ENCODE assay signal across 10 cellular contexts in the genomic region with DNA sequence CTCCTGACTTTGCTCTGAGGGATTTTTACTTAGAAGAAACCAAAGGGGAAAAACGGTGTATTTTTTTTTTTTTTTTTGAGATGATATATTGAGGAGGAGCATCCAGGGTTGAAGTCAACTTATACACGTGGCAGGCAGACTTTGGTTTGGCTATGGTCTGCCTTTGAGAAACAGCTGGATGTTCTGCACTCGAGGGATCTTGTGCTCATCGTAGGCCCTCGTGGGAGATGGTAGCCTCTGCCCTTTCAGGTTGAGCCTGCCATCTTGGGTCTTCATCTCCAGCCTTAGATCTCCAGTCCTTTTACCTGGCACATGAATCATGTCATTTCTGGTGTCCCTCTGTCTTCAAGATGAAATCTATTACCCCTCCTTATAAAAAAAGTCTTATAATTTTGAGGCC.
A peak's percentile ranks its signal among the peaks of the same experiment; 100 is the strongest.
DNase-seq lines count a peak whose midpoint lies in the region; ATAC-seq and TF ChIP-seq lines count a peak whose summit lies in the region.
"Had no signal": no experiment of that assay in that cellular context is flagged by ENCODE, and none has a peak within 500 bp of the region (broad histone marks: within the 10 kb centered on the region; RNA-seq: fewer than 3 reads in every experiment).

No MANE protein-coding gene starts in this region.

- no peak overlapping the region for H4K8ac ChIP-seq in neuronal stem cell (ENCODE audit: low read depth, low read length)

- no peak overlapping the region for H3K27ac ChIP-seq in A673 (ENCODE audit: low read depth, low read length, poor library complexity, severe bottlenecking)
- peak overlapping the region; percentile 43 to 47 for H3K27ac ChIP-seq in coronary artery
- no peak overlapping the region for H3K27ac ChIP-seq in neuronal stem cell (replicated peaks; ENCODE audit: low read length)
- H3K27ac ChIP-seq: C4-2B had no signal

- intact Hi-C loops in A673 (cut with micrococcal nuclease; ENCODE audit: unreplicated experiment): loop anchor here (2.0 to 10.0 kb wide), 4 partner anchors 107 to 519 kb away; partner anchors contain the start of gene ROR1

- peak; percentile 3 for DNase-seq in A673 (ENCODE audit: low spot score)
- peak; percentile 3 for DNase-seq in NAMALWA (ENCODE audit: low spot score)
- DNase-seq in coronary artery (ENCODE audit: low spot score): no peak
- DNase-seq in neuronal stem cell (ENCODE audit: low spot score): no peak
- no peak for DNase-seq in activated CD4-positive, CD25-positive, alpha-beta regulatory T cell treated with anti-CD3 and anti-CD28 coated beads, Interleukin-2, amount 50 U/mL, for 72 hours
- no peak for DNase-seq in NCI-H1694 treated with DMSO at 0.1 percent for 48 hours (lab: John Stamatoyannopoulos, UW)
- no peak for DNase-seq in activated naive CD8-positive, alpha-beta T cell treated with anti-CD3 and anti-CD28 coated beads for 36 hours

- H3K27me3 ChIP-seq in A673 (replicated peaks; ENCODE audit: insufficient read depth, low read depth, low read length, poor library complexity) (no peaks in the 10 kb centered on the region), neuronal stem cell (ENCODE audit: control insufficient read depth in 3 of 3, insufficient read depth in 3 of 3, low read depth in 1 of 3, low read length in 3 of 3) (no peaks in the 10 kb centered on the region)

- POLR2A ChIA-PET in A673 (lab: Charles Lee; ENCODE audit: low non-redundant PET): no interaction called here

- no CpG with 5 or more reads among the region's 5 CpGs for WGBS in neuronal stem cell (ENCODE audit: extremely low coverage in 2 of 2, insufficient read length in 2 of 2, insufficient replicate concordance in 1 of 2), 2 donors

- no TSS peak for BruUV-seq in A673 (replicated peaks; lab: Mats Ljungman, UMichigan)

- H3K9me3 Mint-ChIP-seq in activated naive CD8-positive, alpha-beta T cell treated with anti-CD3 and anti-CD28 coated beads for 36 hours: no peaks in the 10 kb centered on the region
- H3K9me3 Mint-ChIP-seq: IgD-negative memory B cell had no signal

- H2BK120ac ChIP-seq in neuronal stem cell (ENCODE audit: low read depth, low read length): no peak overlapping the region

- no peak overlapping the region for H4K91ac ChIP-seq in neuronal stem cell (ENCODE audit: low read depth, low read length, poor library complexity)

- peak overlapping the region; percentile 81 for H3K18ac ChIP-seq in neuronal stem cell (ENCODE audit: low read length)

- CTCF ChIA-PET in A673 (lab: Charles Lee): interaction anchor here (2.9 kb wide), 1 partner anchor 444 kb away, joined by 60 read pairs; no protein-coding TSS in a partner anchor

- TF ChIP-seq CTCF in A673 (conservative IDR thresholded peaks at IDR 0.05; ENCODE audit: low read depth, low read length) (no peak), coronary artery (IDR thresholded peaks at IDR 0.05) (no peak)

- peaks cover 8% of the 10 kb centered on the region for H3K27me3 Mint-ChIP-seq in activated naive CD8-positive, alpha-beta T cell treated with anti-CD3 and anti-CD28 coated beads for 36 hours

- H3K4ac ChIP-seq in neuronal stem cell (ENCODE audit: low read length): no peak overlapping the region

- no peak overlapping the region for H2BK15ac ChIP-seq in neuronal stem cell (ENCODE audit: low read length)

- no peak overlapping the region for H3K14ac ChIP-seq in neuronal stem cell (ENCODE audit: low read length)

- no peak overlapping the region for H2BK5ac ChIP-seq in neuronal stem cell (ENCODE audit: low read length)

- H3K4me2 ChIP-seq in neuronal stem cell (ENCODE audit: insufficient read depth, low read length, poor library complexity, severe bottlenecking): no peak overlapping the region

- H3K9ac ChIP-seq in neuronal stem cell (ENCODE audit: low read depth, low read length, poor library complexity): no peak overlapping the region

- ATAC-seq in GM18519 (IDR thresholded peaks at IDR 0.05; ENCODE audit: low FRiP score, unreplicated experiment): no peak

- no peaks in the 10 kb centered on the region for H3K79me1 ChIP-seq in neuronal stem cell (ENCODE audit: low read depth, low read length)

- H3K4me1 ChIP-seq in A673 (ENCODE audit: insufficient read depth, low read length, poor library complexity, severe bottlenecking): peaks cover 27% of the 10 kb centered on the region
- peaks cover 0 to 2% of the 10 kb centered on the region in 2 donors for H3K4me1 ChIP-seq in neuronal stem cell (ENCODE audit: control insufficient read depth in 2 of 2, insufficient read depth in 1 of 2, low read depth in 1 of 2, low read length in 2 of 2)

- no peak overlapping the region for H2AK5ac ChIP-seq in neuronal stem cell (ENCODE audit: low read depth, low read length)

- no peak overlapping the region for H2AFZ ChIP-seq in neuronal stem cell (ENCODE audit: low read length)

- H3K36me3 ChIP-seq in A673 (ENCODE audit: insufficient read depth, low read length, poor library complexity, severe bottlenecking): no peaks in the 10 kb centered on the region
- H3K36me3 ChIP-seq in neuronal stem cell (replicated peaks in 1 of 2; ENCODE audit: control insufficient read depth in 2 of 2, insufficient read depth in 2 of 2, low read length in 2 of 2): no peaks in the 10 kb centered on the region

- no peaks in the 10 kb centered on the region for H3K4me1 Mint-ChIP-seq in activated naive CD8-positive, alpha-beta T cell treated with anti-CD3 and anti-CD28 coated beads for 36 hours

- H3K4me3 ChIP-seq in A673 (ENCODE audit: low read depth, low read length, poor library complexity, severe bottlenecking) (no peak overlapping the region), coronary artery (no peak overlapping the region), neuronal stem cell (ENCODE audit: low read length in 2 of 2) (no peak overlapping the region)

- no peaks in the 10 kb centered on the region for H3K9me3 ChIP-seq in A673 (ENCODE audit: low read depth, low read length, poor library complexity, severe bottlenecking)
- no peaks in the 10 kb centered on the region for H3K9me3 ChIP-seq in neuronal stem cell (replicated peaks in 1 of 2; ENCODE audit: control insufficient read depth in 2 of 2, insufficient read depth in 1 of 2, low read depth in 1 of 2, low read length in 2 of 2)

- no peak overlapping the region for H2BK12ac ChIP-seq in neuronal stem cell (ENCODE audit: low read length)

- H3K4me3 Mint-ChIP-seq in activated naive CD8-positive, alpha-beta T cell treated with anti-CD3 and anti-CD28 coated beads for 36 hours: no peak overlapping the region
- H3K4me3 Mint-ChIP-seq: IgD-negative memory B cell had no signal

- no peak overlapping the region for H3K23ac ChIP-seq in neuronal stem cell (ENCODE audit: low read depth, low read length, poor library complexity)

- H3K36me3 Mint-ChIP-seq in activated naive CD8-positive, alpha-beta T cell treated with anti-CD3 and anti-CD28 coated beads for 36 hours: no peaks in the 10 kb centered on the region
- H3K36me3 Mint-ChIP-seq: IgD-negative memory B cell had no signal

- H3K27ac Mint-ChIP-seq in activated naive CD8-positive, alpha-beta T cell treated with anti-CD3 and anti-CD28 coated beads for 36 hours: no peak overlapping the region
- H3K27ac Mint-ChIP-seq: IgD-negative memory B cell had no signal

Comparison
In these comparisons a context has a peak if more than half of its experiments do, and no peak if none do; other contexts are left out.
1. DNase-seq: peak in A673 (single experiment) and NAMALWA (single experiment); none in coronary artery (single experiment), neuronal stem cell (single experiment), activated CD4-positive, CD25-positive, alpha-beta regulatory T cell treated with anti-CD3 and anti-CD28 coated beads, Interleukin-2, amount 50 U/mL, for 72 hours (single experiment), NCI-H1694 treated with DMSO at 0.1 percent for 48 hours (single experiment) and activated naive CD8-positive, alpha-beta T cell treated with anti-CD3 and anti-CD28 coated beads for 36 hours (single experiment).
2. H3K27ac ChIP-seq: peak in coronary artery (2 of 2); none in A673 (single experiment) and neuronal stem cell (single experiment).